Comparison of ENCODE assay signal across 19 cellular contexts in the genomic region with DNA sequence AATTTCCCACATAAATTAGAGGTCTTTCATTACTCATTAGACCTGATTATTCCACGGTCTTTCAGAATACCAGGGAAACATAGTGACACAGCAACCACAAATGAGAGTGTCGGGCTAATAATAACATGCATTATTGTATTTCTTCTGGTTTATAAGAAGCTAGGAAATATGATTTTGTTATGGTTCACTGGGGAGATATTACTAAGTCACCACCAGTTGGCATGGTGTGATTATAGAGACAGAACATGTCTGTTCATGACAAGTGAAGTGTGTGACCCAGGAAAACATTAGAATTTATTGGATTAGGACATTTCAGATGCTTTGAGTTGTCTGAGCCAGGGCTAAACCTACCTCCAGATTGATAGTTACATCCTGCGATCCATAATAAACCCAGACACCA.
DNase-seq lines count a peak whose midpoint lies in the region; TF ChIP-seq lines count a peak whose summit lies in the region.
"Had no signal": no experiment of that assay in that cellular context is flagged by ENCODE, and none has a peak within 500 bp of the region (broad histone marks: within the 10 kb centered on the region; RNA-seq: fewer than 3 reads in every experiment).

No MANE protein-coding gene starts in this region.

- H2AFZ ChIP-seq in mammary epithelial cell (ENCODE audit: low read depth, low read length) (peak overlapping the region; percentile 40), neural cell (ENCODE audit: low read depth, low read length) (no peak overlapping the region)
- H2AFZ ChIP-seq: GM23248 had no signal

- no TSS peak for BruUV-seq in mammary epithelial cell (replicated peaks; lab: Mats Ljungman, UMichigan)

- H3F3A ChIP-seq in neural cell (ENCODE audit: insufficient read depth, low read length, poor library complexity, severe bottlenecking), result no peaks in the 10 kb centered on the region

- intact Hi-C loops in mammary epithelial cell (cut with micrococcal nuclease) (no loop called here), breast epithelium (cut with DNase I; ENCODE audit: low total_unique reads) (no loop called here)

- H3K79me2 ChIP-seq in mammary epithelial cell (ENCODE audit: insufficient read depth, low read length) (no peaks in the 10 kb centered on the region), neural cell (replicated peaks; ENCODE audit: insufficient read depth, low read length) (no peaks in the 10 kb centered on the region)

- H3K9me2 ChIP-seq in neural cell (ENCODE audit: insufficient read depth, low read length), result no peaks in the 10 kb centered on the region

- H4K20me1 ChIP-seq in mammary epithelial cell (ENCODE audit: insufficient read depth, low read length) (no peaks in the 10 kb centered on the region), neural cell (ENCODE audit: insufficient read depth) (no peaks in the 10 kb centered on the region)
- H4K20me1 ChIP-seq: BLaER1 had no signal

- H3K4me2 ChIP-seq in mammary epithelial cell (ENCODE audit: insufficient read depth, low read depth, low read length) (peak overlapping the region; percentile 46), neural cell (ENCODE audit: low read length) (peak overlapping the region; percentile 37)
- H3K4me2 ChIP-seq: BLaER1 had no signal

- 30% methylated on average over 3 of the region's 3 CpGs for WGBS in mammary epithelial cell (ENCODE audit: low coverage, missing lambda C conversion rate)

- dilution Hi-C loops in mammary epithelial cell (cut with HindIII; ENCODE audit: low sequenced_read_pairs), result no loop called here

- peak; percentile 71 for DNase-seq in mammary epithelial cell
- no peak for DNase-seq in breast epithelium (ENCODE audit: low spot score in 2 of 2)
- DNase-seq in epithelial cell of prostate (ENCODE audit: low read depth, low spot score), result no peak
- peak; percentile 37 for DNase-seq in kidney glomerular epithelial cell (lab: John Stamatoyannopoulos, UW)
- DNase-seq in NCI-H2227 (lab: John Stamatoyannopoulos, UW; ENCODE audit: unreplicated experiment), result no peak
- DNase-seq in SW480 (ENCODE audit: low spot score), result no peak
- no peak for DNase-seq in NCI-H1694 treated with DMSO at 0.1 percent for 48 hours (lab: John Stamatoyannopoulos, UW)
- DNase-seq: CD4-positive, CD25-positive, alpha-beta regulatory T cell; CD8-positive, alpha-beta memory T cell; DMS 273 treated with DMSO at 0.1 percent for 48 hours; DMS79; GF-D8; GM23248; H7; HCEC 1CT had no signal

- TF ChIP-seq POLR2A in breast epithelium (IDR thresholded peaks at IDR 0.05), result no peak

- no peak for TF ChIP-seq EP300 in neural cell (conservative IDR thresholded peaks at IDR 0.05; ENCODE audit: poor library complexity, severe bottlenecking)

- H3K9me3 ChIP-seq in mammary epithelial cell (replicated peaks; ENCODE audit: insufficient read depth, low read length) (no peaks in the 10 kb centered on the region), breast epithelium (no peaks in the 10 kb centered on the region), neural cell (ENCODE audit: low read length) (no peaks in the 10 kb centered on the region)
- H3K9me3 ChIP-seq: BLaER1 had no signal

- H3K4me1 ChIP-seq in mammary epithelial cell (ENCODE audit: insufficient read depth, low read length), result peaks cover 14% of the 10 kb centered on the region
- no peaks in the 10 kb centered on the region for H3K4me1 ChIP-seq in breast epithelium

- CTCF ChIA-PET in mammary epithelial cell (lab: Charles Lee; ENCODE audit: low non-redundant PET), result no interaction called here

- in situ Hi-C loops in mammary epithelial cell (cut with MboI; ENCODE audit: low sequenced_read_pairs in 2 of 2), result no loop called here

- H3K27ac ChIP-seq in mammary epithelial cell (ENCODE audit: insufficient read depth, low read depth, low read length), result peak overlapping the region; percentile 44
- no peak overlapping the region for H3K27ac ChIP-seq in breast epithelium
- H3K27ac ChIP-seq in epithelial cell of prostate, result peak overlapping the region; percentile 10
- peak overlapping the region; percentile 61 for H3K27ac ChIP-seq in neural cell (ENCODE audit: low read length)
- H3K27ac ChIP-seq: 22Rv1, BLaER1, C4-2B, GM23248 had no signal

- TF ChIP-seq CTCF in mammary epithelial cell (conservative IDR thresholded peaks at IDR 0.05 in 1 of 2, IDR thresholded peaks at IDR 0.05 in 1 of 2; ENCODE audit: extremely low read depth in 1 of 2, insufficient read depth in 1 of 2, low read depth in 1 of 2, low read length in 2 of 2), result peak in 1 of 2 donors; percentile 8
- no peak for TF ChIP-seq CTCF in breast epithelium (IDR thresholded peaks at IDR 0.05)
- no peak for TF ChIP-seq CTCF in neural cell (IDR thresholded peaks at IDR 0.05; ENCODE audit: poor library complexity, severe bottlenecking)

- no peak overlapping the region for H3K4me3 ChIP-seq in mammary epithelial cell (replicated peaks in 1 of 3; ENCODE audit: insufficient read depth in 1 of 3, low read depth in 2 of 3, low read length in 3 of 3)
- H3K4me3 ChIP-seq in breast epithelium, result no peak overlapping the region
- H3K4me3 ChIP-seq in neural cell (ENCODE audit: low read length), result peak overlapping the region; percentile 18
- H3K4me3 ChIP-seq: BLaER1, GM23248 had no signal

- H3K27me3 ChIP-seq in mammary epithelial cell (ENCODE audit: insufficient read depth, low read length) (no peaks in the 10 kb centered on the region), breast epithelium (no peaks in the 10 kb centered on the region), neural cell (ENCODE audit: insufficient read depth, low read depth, low read length) (no peaks in the 10 kb centered on the region)
- H3K27me3 ChIP-seq: BLaER1 had no signal

- no peak for TF ChIP-seq RAD21 in neural cell (conservative IDR thresholded peaks at IDR 0.05)

- H3K9ac ChIP-seq in mammary epithelial cell (ENCODE audit: insufficient read depth, low read length) (no peak overlapping the region), neural cell (ENCODE audit: low read length) (no peak overlapping the region)
- H3K9ac ChIP-seq: BLaER1, GM23248 had no signal

- no peaks in the 10 kb centered on the region for H3K36me3 ChIP-seq in mammary epithelial cell (ENCODE audit: insufficient read depth, low read length)
- no peaks in the 10 kb centered on the region for H3K36me3 ChIP-seq in breast epithelium
- H3K36me3 ChIP-seq in neural cell (ENCODE audit: insufficient read depth, low read length), result no peaks in the 10 kb centered on the region
- H3K36me3 ChIP-seq: BLaER1 had no signal

TF ChIP-seq in neural cell, 6 proteins besides CTCF, POLR2A, EP300 and RAD21:
- TF ChIP-seq, protein P1, sequence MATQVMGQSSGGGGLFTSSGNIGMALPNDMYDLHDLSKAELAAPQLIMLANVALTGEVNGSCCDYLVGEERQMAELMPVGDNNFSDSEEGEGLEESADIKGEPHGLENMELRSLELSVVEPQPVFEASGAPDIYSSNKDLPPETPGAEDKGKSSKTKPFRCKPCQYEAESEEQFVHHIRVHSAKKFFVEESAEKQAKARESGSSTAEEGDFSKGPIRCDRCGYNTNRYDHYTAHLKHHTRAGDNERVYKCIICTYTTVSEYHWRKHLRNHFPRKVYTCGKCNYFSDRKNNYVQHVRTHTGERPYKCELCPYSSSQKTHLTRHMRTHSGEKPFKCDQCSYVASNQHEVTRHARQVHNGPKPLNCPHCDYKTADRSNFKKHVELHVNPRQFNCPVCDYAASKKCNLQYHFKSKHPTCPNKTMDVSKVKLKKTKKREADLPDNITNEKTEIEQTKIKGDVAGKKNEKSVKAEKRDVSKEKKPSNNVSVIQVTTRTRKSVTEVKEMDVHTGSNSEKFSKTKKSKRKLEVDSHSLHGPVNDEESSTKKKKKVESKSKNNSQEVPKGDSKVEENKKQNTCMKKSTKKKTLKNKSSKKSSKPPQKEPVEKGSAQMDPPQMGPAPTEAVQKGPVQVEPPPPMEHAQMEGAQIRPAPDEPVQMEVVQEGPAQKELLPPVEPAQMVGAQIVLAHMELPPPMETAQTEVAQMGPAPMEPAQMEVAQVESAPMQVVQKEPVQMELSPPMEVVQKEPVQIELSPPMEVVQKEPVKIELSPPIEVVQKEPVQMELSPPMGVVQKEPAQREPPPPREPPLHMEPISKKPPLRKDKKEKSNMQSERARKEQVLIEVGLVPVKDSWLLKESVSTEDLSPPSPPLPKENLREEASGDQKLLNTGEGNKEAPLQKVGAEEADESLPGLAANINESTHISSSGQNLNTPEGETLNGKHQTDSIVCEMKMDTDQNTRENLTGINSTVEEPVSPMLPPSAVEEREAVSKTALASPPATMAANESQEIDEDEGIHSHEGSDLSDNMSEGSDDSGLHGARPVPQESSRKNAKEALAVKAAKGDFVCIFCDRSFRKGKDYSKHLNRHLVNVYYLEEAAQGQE (IDR thresholded peaks at IDR 0.05; ENCODE audit: borderline replicate concordance), result no peak
- no peak for TF ChIP-seq EZH2 (IDR thresholded peaks at IDR 0.05; ENCODE audit: borderline replicate concordance, insufficient read depth, low read length, poor library complexity, severe bottlenecking)
- no peak for TF ChIP-seq MXI1 (conservative IDR thresholded peaks at IDR 0.05; ENCODE audit: poor library complexity, severe bottlenecking)
- TF ChIP-seq POLR2AphosphoS5 (IDR thresholded peaks at IDR 0.05), result no peak
- TF ChIP-seq TAF1 (IDR thresholded peaks at IDR 0.05; ENCODE audit: low read depth), result no peak
- no peak for TF ChIP-seq SMC3 (conservative IDR thresholded peaks at IDR 0.05; ENCODE audit: poor library complexity)

Comparison
In these comparisons a context has a peak if more than half of its experiments do, and no peak if none do; other contexts are left out.
1. DNase-seq: peak in mammary epithelial cell (single experiment) and kidney glomerular epithelial cell (single experiment); none in breast epithelium (0 of 2), epithelial cell of prostate (single experiment), NCI-H2227 (single experiment), SW480 (single experiment) and NCI-H1694 treated with DMSO at 0.1 percent for 48 hours (single experiment).
2. H3K27ac ChIP-seq: peak in mammary epithelial cell (single experiment), epithelial cell of prostate (single experiment) and neural cell (single experiment); none in breast epithelium (0 of 2).